ENCODE assay signal across 16 cellular contexts in the genomic region with DNA sequence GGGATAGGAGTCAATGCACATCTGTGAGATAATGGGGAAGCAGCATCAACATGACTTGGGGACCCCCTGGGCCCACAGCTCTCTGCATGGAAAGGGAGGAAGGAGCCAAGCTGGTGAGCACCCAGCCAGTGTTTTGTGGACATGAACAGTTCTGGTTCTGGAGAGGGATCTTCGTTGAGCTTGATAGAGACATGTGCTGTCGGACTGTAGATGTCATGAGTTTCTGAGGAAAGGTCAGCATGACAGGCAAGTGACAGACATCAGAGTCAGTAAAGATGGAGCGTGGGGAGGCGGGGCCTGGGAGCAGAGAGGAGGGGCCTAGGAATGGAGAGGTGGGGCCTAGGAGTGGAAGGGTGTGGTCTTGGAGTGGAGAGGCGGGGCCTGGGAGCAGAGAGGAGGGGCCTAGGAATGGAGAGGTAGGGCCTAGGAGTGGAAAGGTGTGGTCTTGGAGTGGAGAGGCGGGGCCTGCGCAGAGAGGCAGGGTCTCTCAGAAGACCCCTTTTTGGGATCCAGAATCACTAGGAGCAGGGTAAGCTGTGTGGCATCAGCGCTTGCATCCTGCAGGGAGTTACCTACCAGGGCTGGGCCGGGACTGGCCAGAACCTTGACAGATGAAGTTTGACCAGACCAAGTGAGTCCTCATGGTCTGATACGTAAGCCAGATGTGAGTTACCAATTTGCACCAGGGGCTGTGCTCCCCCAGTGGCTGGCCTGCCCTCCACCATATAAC. TPM values are rescaled to one million over a fixed set of nuclear protein-coding genes. Genes with fewer than 3 reads are reported as not detected.
DNase-seq lines count a peak whose midpoint lies in the region; ATAC-seq and TF ChIP-seq lines count a peak whose summit lies in the region.
"Had no signal": no experiment of that assay in that cellular context is flagged by ENCODE, and none has a peak within 500 bp of the region (broad histone marks: within the 10 kb centered on the region; RNA-seq: fewer than 3 reads in every experiment).

No MANE protein-coding gene starts in this region.

- intact Hi-C loops in sciatic nerve (cut with DNase I) = no loop called here

- DNase-seq in AG08396 (ENCODE audit: low spot score) = peak; percentile 49
- peak; percentile 15 for DNase-seq in ELR (ENCODE audit: low read depth)
- DNase-seq in islet precursor cell = peak; percentile 52
- DNase-seq in NCI-H2107 (lab: John Stamatoyannopoulos, UW) = no peak
- no peak for DNase-seq in sciatic nerve (ENCODE audit: low spot score)
- DNase-seq: activated CD4-positive, alpha-beta T cell treated with anti-CD3 and anti-CD28 coated beads, Interleukin-2, amount 10 ng/mL, durations not matched to agents 24 days and 14 days; colonic mucosa; left cardiac atrium; NCI-H187 treated with DMSO at 0.1 percent for 48 hours; pancreas; T-helper 2 cell had no signal

- peak; percentile 70 for ATAC-seq in SK-N-SH treated with all-trans-retinoic acid at 6 μM for 48 hours
- no peak for ATAC-seq in sciatic nerve
- ATAC-seq in GM21515 (IDR thresholded peaks at IDR 0.05; ENCODE audit: unreplicated experiment) = no peak
- ATAC-seq: left cardiac atrium, pancreas, Right ventricle myocardium inferior had no signal

TF ChIP-seq in SK-N-SH treated with all-trans-retinoic acid at 6 μM for 48 hours, 23 proteins besides CTCF, POLR2A, EP300 and RAD21:
- no peak for TF ChIP-seq PPARA (CRISPR knock-in tag; IDR thresholded peaks at IDR 0.05; ENCODE audit: borderline replicate concordance)
- no peak for TF ChIP-seq ZNF565 (CRISPR knock-in tag; conservative IDR thresholded peaks at IDR 0.05; ENCODE audit: low read depth)
- TF ChIP-seq ZNF70 (CRISPR knock-in tag; IDR thresholded peaks at IDR 0.05) = no peak
- TF ChIP-seq, protein P1, sequence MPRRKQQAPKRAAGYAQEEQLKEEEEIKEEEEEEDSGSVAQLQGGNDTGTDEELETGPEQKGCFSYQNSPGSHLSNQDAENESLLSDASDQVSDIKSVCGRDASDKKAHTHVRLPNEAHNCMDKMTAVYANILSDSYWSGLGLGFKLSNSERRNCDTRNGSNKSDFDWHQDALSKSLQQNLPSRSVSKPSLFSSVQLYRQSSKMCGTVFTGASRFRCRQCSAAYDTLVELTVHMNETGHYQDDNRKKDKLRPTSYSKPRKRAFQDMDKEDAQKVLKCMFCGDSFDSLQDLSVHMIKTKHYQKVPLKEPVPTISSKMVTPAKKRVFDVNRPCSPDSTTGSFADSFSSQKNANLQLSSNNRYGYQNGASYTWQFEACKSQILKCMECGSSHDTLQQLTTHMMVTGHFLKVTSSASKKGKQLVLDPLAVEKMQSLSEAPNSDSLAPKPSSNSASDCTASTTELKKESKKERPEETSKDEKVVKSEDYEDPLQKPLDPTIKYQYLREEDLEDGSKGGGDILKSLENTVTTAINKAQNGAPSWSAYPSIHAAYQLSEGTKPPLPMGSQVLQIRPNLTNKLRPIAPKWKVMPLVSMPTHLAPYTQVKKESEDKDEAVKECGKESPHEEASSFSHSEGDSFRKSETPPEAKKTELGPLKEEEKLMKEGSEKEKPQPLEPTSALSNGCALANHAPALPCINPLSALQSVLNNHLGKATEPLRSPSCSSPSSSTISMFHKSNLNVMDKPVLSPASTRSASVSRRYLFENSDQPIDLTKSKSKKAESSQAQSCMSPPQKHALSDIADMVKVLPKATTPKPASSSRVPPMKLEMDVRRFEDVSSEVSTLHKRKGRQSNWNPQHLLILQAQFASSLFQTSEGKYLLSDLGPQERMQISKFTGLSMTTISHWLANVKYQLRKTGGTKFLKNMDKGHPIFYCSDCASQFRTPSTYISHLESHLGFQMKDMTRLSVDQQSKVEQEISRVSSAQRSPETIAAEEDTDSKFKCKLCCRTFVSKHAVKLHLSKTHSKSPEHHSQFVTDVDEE (CRISPR knock-in tag; IDR thresholded peaks at IDR 0.05) = no peak
- no peak for TF ChIP-seq ZC3H10 (CRISPR knock-in tag; IDR thresholded peaks at IDR 0.05)
- TF ChIP-seq CSDC2 (CRISPR knock-in tag; IDR thresholded peaks at IDR 0.05) = no peak
- TF ChIP-seq ESRRG (CRISPR knock-in tag; IDR thresholded peaks at IDR 0.05) = no peak
- no peak for TF ChIP-seq RARB (CRISPR knock-in tag; IDR thresholded peaks at IDR 0.05)

RNA-seq across cellular contexts. Expression of a gene that starts 33.7 kb away (rescaled TPM):
- 59.6 TPM for total RNA-seq in sciatic nerve

RNA-seq across cellular contexts. Expression of a gene that starts 33.8 kb away (rescaled TPM):
- 39.1 TPM for total RNA-seq in sciatic nerve

RNA-seq across cellular contexts. Expression of a gene that starts 43.3 kb away (rescaled TPM):
- total RNA-seq in sciatic nerve = not detected
- total RNA-seq: activated CD4-positive, alpha-beta T cell treated with anti-CD3 and anti-CD28 coated beads, Interleukin-2, amount 10 ng/mL, durations not matched to agents 24 days and 14 days; colonic mucosa; hepatocyte; left cardiac atrium; M059J; Right ventricle myocardium inferior had no signal

Comparison
In these comparisons a context has a peak if more than half of its experiments do, and no peak if none do; other contexts are left out.
1. DNase-seq: peak in AG08396 (single experiment), ELR (single experiment) and islet precursor cell (single experiment); none in NCI-H2107 (single experiment) and sciatic nerve (single experiment).